ENCODE assay signal across 1 cellular context in genomic region chr15:63015618-63016017, GRCh38.
TF ChIP-seq lines count a peak whose summit lies in the region.

No MANE protein-coding gene starts in this region.

TF ChIP-seq in HepG2, 621 proteins besides CTCF, POLR2A, EP300 and RAD21 (continued from another document):
- TF ChIP-seq ZBTB49 (CRISPR knock-in tag; IDR thresholded peaks at IDR 0.05; ENCODE audit: borderline replicate concordance) (no peak), FOXP4 (CRISPR knock-in tag; IDR thresholded peaks at IDR 0.05) (0 out of 2 replicates have a peak, but pooled peaks have one; percentile 4), PAXIP1 (CRISPR knock-in tag; conservative IDR thresholded peaks at IDR 0.05) (peak; percentile 73), ELF3 (CRISPR knock-in tag; IDR thresholded peaks at IDR 0.05) (0 out of 2 replicates have a peak, but pooled peaks have one; percentile 30), USF2 (IDR thresholded peaks at IDR 0.05; ENCODE audit: low read depth, low read length) (no peak), USF2 (CRISPR knock-in tag; IDR thresholded peaks at IDR 0.05; ENCODE audit: borderline replicate concordance) (no peak), FOSL2 (CRISPR knock-in tag; IDR thresholded peaks at IDR 0.05) (peak; percentile 58), ZNF235 (CRISPR knock-in tag; IDR thresholded peaks at IDR 0.05; ENCODE audit: borderline replicate concordance) (no peak), NR2F6 (IDR thresholded peaks at IDR 0.05) (peak; percentile 50), NR2F6 (CRISPR knock-in tag; IDR thresholded peaks at IDR 0.05) (0 out of 2 replicates have a peak, but pooled peaks have one; percentile 11), GATAD2A (CRISPR knock-in tag; IDR thresholded peaks at IDR 0.05) (0 out of 2 replicates have a peak, but pooled peaks have one; percentile 12), ARID5B (CRISPR knock-in tag; IDR thresholded peaks at IDR 0.05) (peak; percentile 40; the same call in 1 of the 2 replicates), ZNF7 (CRISPR knock-in tag; IDR thresholded peaks at IDR 0.05) (no peak)
